In genomic region chr14:39175445-39176262, GRCh38 we compare ENCODE assay signal across 8 cellular contexts. TPM values are rescaled to one million over a fixed set of nuclear protein-coding genes. Genes with fewer than 3 reads are reported as not detected.
DNase-seq lines count a peak whose midpoint lies in the region; ATAC-seq and TF ChIP-seq lines count a peak whose summit lies in the region.

No MANE protein-coding gene starts in this region.

- CTCF ChIA-PET in CD4-positive, alpha-beta T cell (lab: Charles Lee): no interaction called here

- peak in 3 of 10 experiments; percentile 4 to 46 (median 17) for DNase-seq in CD4-positive, alpha-beta T cell
- DNase-seq in GM19238 (ENCODE audit: insufficient read length, low spot score) (peak; percentile 8), testis (peak; percentile 65)
- peak; percentile 20 for DNase-seq in effector CD8-positive, alpha-beta T cell (lab: John Stamatoyannopoulos, UW)

- no peaks in the 10 kb centered on the region for H3K27me3 Mint-ChIP-seq in CD4-positive, alpha-beta T cell

- H3K9me3 ChIP-seq in CD4-positive, alpha-beta T cell (ENCODE audit: control insufficient read depth, low read length): no peaks in the 10 kb centered on the region
- H3K9me3 ChIP-seq in mesodermal cell (ENCODE audit: control insufficient read depth, low read length) (no peaks in the 10 kb centered on the region), testis (no peaks in the 10 kb centered on the region)

- POLR2A ChIA-PET in CD4-positive, alpha-beta T cell (lab: Charles Lee): interaction anchor here (0.6 to 2.2 kb wide), 13 partner anchors 10 to 273 kb away, joined by 3 to 42 read pairs (median 4); partner anchors contain the start of genes FBXO33, GEMIN2 and SEC23A

- intact Hi-C loops in CD4-positive, alpha-beta T cell (cut with DNase I, micrococcal nuclease): loop anchor here (2.0 to 5.0 kb wide), 4 partner anchors 61 to 257 kb away; partner anchors contain the start of genes FBXO33 (in 2 of the 2) and GEMIN2 (in 1 of the 2)
- intact Hi-C loops in testis (cut with DNase I; ENCODE audit: low total_unique reads): no loop called here

- ATAC-seq in CD4-positive, alpha-beta T cell (ENCODE audit: poor library complexity): peak; percentile 0
- ATAC-seq in HG03354 (IDR thresholded peaks at IDR 0.05; ENCODE audit: poor library complexity, severe bottlenecking, unreplicated experiment): peak; percentile 11
- ATAC-seq in SK-N-SH treated with all-trans-retinoic acid at 6 μM for 48 hours: peak; percentile 9
- ATAC-seq in GM18517 (IDR thresholded peaks at IDR 0.05; ENCODE audit: unreplicated experiment): no peak

- WGBS in mesodermal cell (ENCODE audit: insufficient coverage in 2 of 2), 2 experiments: 0 to 2% methylated on average over 26 to 29 of the region's 36 CpGs
- 1% methylated on average over 26 to 36 of the region's 36 CpGs for WGBS in testis, 2 donors

- H3K27ac Mint-ChIP-seq in CD4-positive, alpha-beta T cell: peak overlapping the region; percentile 96

- H3K27ac ChIP-seq in CD4-positive, alpha-beta T cell (ENCODE audit: low read depth, low read length): peak overlapping the region; percentile 86
- peak overlapping the region; percentile 94 for H3K27ac ChIP-seq in mesodermal cell (ENCODE audit: low read depth, low read length, severe bottlenecking)
- H3K27ac ChIP-seq in testis: peak overlapping the region; percentile 91 to 92

- H3K36me3 Mint-ChIP-seq in CD4-positive, alpha-beta T cell (ENCODE audit: low read depth): peaks cover 13% of the 10 kb centered on the region

- H3K36me3 ChIP-seq in mesodermal cell (ENCODE audit: control insufficient read depth, insufficient read depth, low read length) (peaks cover 41% of the 10 kb centered on the region), testis (ENCODE audit: low read depth, missing control alignments) (no peaks in the 10 kb centered on the region)

- peak overlapping the region; percentile 89 for H3K4me3 ChIP-seq in mesodermal cell (ENCODE audit: extremely low read depth, insufficient read depth, low read length, poor library complexity, severe bottlenecking)
- peak overlapping the region; percentile 75 to 99 for H3K4me3 ChIP-seq in testis

- H3K4me1 ChIP-seq in mesodermal cell (ENCODE audit: control insufficient read depth, insufficient read depth, low read length, poor library complexity, severe bottlenecking) (no peaks in the 10 kb centered on the region), testis (peaks cover 5% of the 10 kb centered on the region)

- TF ChIP-seq POLR2A in testis (IDR thresholded peaks at IDR 0.05): no peak

- peaks cover 51% of the 10 kb centered on the region for H3K4me1 Mint-ChIP-seq in CD4-positive, alpha-beta T cell (ENCODE audit: low read depth)

- peak overlapping the region; percentile 97 for H3K4me3 Mint-ChIP-seq in CD4-positive, alpha-beta T cell

- no peaks in the 10 kb centered on the region for H3K9me3 Mint-ChIP-seq in CD4-positive, alpha-beta T cell

- H3K27me3 ChIP-seq in CD4-positive, alpha-beta T cell (ENCODE audit: control insufficient read depth, insufficient read depth, low read length): no peaks in the 10 kb centered on the region
- H3K27me3 ChIP-seq in testis: no peaks in the 10 kb centered on the region

- no peak for TF ChIP-seq CTCF in CD4-positive, alpha-beta T cell (IDR thresholded peaks at IDR 0.05)
- no peak for TF ChIP-seq CTCF in testis (IDR thresholded peaks at IDR 0.05)

TF ChIP-seq in SK-N-SH treated with all-trans-retinoic acid at 6 μM for 48 hours, 23 proteins besides CTCF, POLR2A, EP300 and RAD21:
- TF ChIP-seq ARNTL (CRISPR knock-in tag; IDR thresholded peaks at IDR 0.05; ENCODE audit: borderline replicate concordance, low read depth) (no peak), ZFP3 (CRISPR knock-in tag; IDR thresholded peaks at IDR 0.05) (no peak), TCF4 (CRISPR knock-in tag; IDR thresholded peaks at IDR 0.05; ENCODE audit: borderline replicate concordance) (no peak), GLIS3 (CRISPR knock-in tag; IDR thresholded peaks at IDR 0.05) (no peak), CSRNP3 (CRISPR knock-in tag; IDR thresholded peaks at IDR 0.05) (no peak), PPARA (CRISPR knock-in tag; IDR thresholded peaks at IDR 0.05; ENCODE audit: borderline replicate concordance) (no peak)
TF ChIP-seq in SK-N-SH treated with all-trans-retinoic acid at 6 μM for 48 hours: peak in this region for 0.

RNA-seq across cellular contexts. Expression of gene PNN, which starts 0.6 kb away (rescaled TPM):
- total RNA-seq in CD4-positive, alpha-beta T cell: 100 to 1,000 TPM; 110 to 111 TPM
- 58.2 TPM for polyA plus RNA-seq in mesodermal cell (2013, experiment 1 of 2)
- polyA plus RNA-seq in mesodermal cell (2013, experiment 2 of 2): 66.1 TPM
- 10 to 100 TPM; 54.1 to 78.5 TPM for total RNA-seq in testis
- polyA plus RNA-seq in testis (ENCODE audit: insufficient read depth, low read depth, low replicate concordance): 32.5 TPM

RNA-seq across cellular contexts. Expression of gene TRAPPC6B, which starts 5.5 kb away (rescaled TPM):
- total RNA-seq in CD4-positive, alpha-beta T cell: 1 to 10 TPM; 7.0 to 8.6 TPM
- polyA plus RNA-seq in mesodermal cell (2013, experiment 1 of 2): 17.0 TPM
- 18.8 TPM for polyA plus RNA-seq in mesodermal cell (2013, experiment 2 of 2)
- 10 to 100 TPM; 43.4 to 45.8 TPM for total RNA-seq in testis
- 32.4 TPM for polyA plus RNA-seq in testis (ENCODE audit: insufficient read depth, low read depth, low replicate concordance)

RNA-seq across cellular contexts. Expression of gene MIA2, which starts 58.1 kb away (rescaled TPM):
- total RNA-seq in CD4-positive, alpha-beta T cell: 10 to 100 TPM; 21.1 to 24.1 TPM
- polyA plus RNA-seq in mesodermal cell (2013, experiment 1 of 2): 13.2 TPM
- polyA plus RNA-seq in mesodermal cell (2013, experiment 2 of 2): 17.3 TPM
- total RNA-seq in testis: 10 to 100 TPM; 32.3 to 40.8 TPM
- 25.2 TPM for polyA plus RNA-seq in testis (ENCODE audit: insufficient read depth, low read depth, low replicate concordance)

Comparison
In these comparisons a context has a peak if more than half of its experiments do, and no peak if none do; other contexts are left out.
1. RNA of gene TRAPPC6B, which starts 5.5 kb away (total RNA-seq): 43.4 to 45.8 TPM in testis; 7.0 to 8.6 TPM in CD4-positive, alpha-beta T cell; every median in the first group is over 4 times any median in the second.
2. Peak in every context shown above with its lines, with median percentiles within 50 percentile points of each other: H3K27ac ChIP-seq.